Comparison of ENCODE assay signal across 39 cellular contexts in genomic region chrX:130507015-130507414, GRCh38.
"Had no signal": no experiment of that assay in that cellular context is flagged by ENCODE, and none has a peak within 500 bp of the region (broad histone marks: within the 10 kb centered on the region; RNA-seq: fewer than 3 reads in every experiment).

No MANE protein-coding gene starts in this region.

- DNase-seq: activated effector memory CD4-positive, alpha-beta T cell treated with anti-CD3 and anti-CD28 coated beads, Interleukin-2, amount 50 U/mL, for 16 hours; activated effector memory CD4-positive, alpha-beta T cell treated with Interleukin-2 at 50 U/mL for 16 hours; activated gamma-delta T cell; activated gamma-delta T cell treated with Interleukin-2 at 50 U/mL for 16 hours; activated naive CD4-positive, alpha-beta T cell; activated naive CD4-positive, alpha-beta T cell treated with anti-CD3 and anti-CD28 coated beads for 36 hours; activated naive CD4-positive, alpha-beta T cell treated with anti-CD3 and anti-CD28 coated beads, Interleukin-2, amount 10 ng/mL, durations not matched to agents 7 days and 5 days; activated naive CD4-positive, alpha-beta T cell treated with anti-CD3 and anti-CD28 coated beads, Interleukin-2, amount 50 U/mL, for 16 hours; activated naive CD4-positive, alpha-beta T cell treated with Interleukin-2 at 50 U/mL for 16 hours; activated naive CD8-positive, alpha-beta T cell treated with anti-CD3 and anti-CD28 coated beads for 36 hours; activated naive CD8-positive, alpha-beta T cell treated with anti-CD3 and anti-CD28 coated beads, Interleukin-2, amount 10 ng/mL, durations not matched to agents 7 days and 5 days; activated naive CD8-positive, alpha-beta T cell treated with anti-CD3 and anti-CD28 coated beads, Interleukin-2, amount 50 U/mL, for 24 hours; activated T-cell treated with anti-CD3 and anti-CD28 coated beads, Interleukin-2, amount 50 U/mL, for 1 hour; activated T-cell treated with anti-CD3 and anti-CD28 coated beads, Interleukin-2, amount 50 U/mL, for 24 hours; activated T-cell treated with anti-CD3 and anti-CD28 coated beads, Interleukin-2, amount 50 U/mL, for 4 hours; activated T-cell treated with anti-CD3 and anti-CD28 coated beads, Interleukin-2, amount 50 U/mL, for 48 hours; activated T-cell treated with anti-CD3 and anti-CD28 coated beads, Interleukin-2, amount 50 U/mL, for 72 hours; adrenal gland; amniotic stem cell; amygdala; anterior cingulate cortex; aorta; body of pancreas; brain microvascular endothelial cell; caudate nucleus; central memory CD4-positive, alpha-beta T cell; cerebellar nuclear complex had no signal

- H3K4me1 ChIP-seq: adrenal gland, ascending aorta, body of pancreas, breast epithelium had no signal

- H3K9me3 ChIP-seq: adrenal gland, ascending aorta, body of pancreas, breast epithelium had no signal

- H3K36me3 ChIP-seq: adrenal gland, ascending aorta, brain microvascular endothelial cell, breast epithelium, cardiac muscle cell had no signal

- H3K4me1 Mint-ChIP-seq: activated naive CD4-positive, alpha-beta T cell treated with anti-CD3 and anti-CD28 coated beads, Interleukin-2, amount 10 ng/mL, durations not matched to agents 7 days and 5 days; activated naive CD4-positive, alpha-beta T cell treated with anti-CD3 and anti-CD28 coated beads, Interleukin-2, amount 50 U/mL, for 24 hours; activated naive CD8-positive, alpha-beta T cell treated with anti-CD3 and anti-CD28 coated beads for 36 hours; activated naive CD8-positive, alpha-beta T cell treated with anti-CD3 and anti-CD28 coated beads, Interleukin-2, amount 10 ng/mL, durations not matched to agents 7 days and 5 days; activated naive CD8-positive, alpha-beta T cell treated with anti-CD3 and anti-CD28 coated beads, Interleukin-2, amount 50 U/mL, for 24 hours; activated T-helper 17 cell treated with anti-CD3 and anti-CD28 coated beads, Interleukin-2, amount 50 U/mL, for 72 hours; brain; central memory CD8-positive, alpha-beta T cell had no signal

- H3K27ac ChIP-seq: adrenal gland, ascending aorta, body of pancreas, brain microvascular endothelial cell, breast epithelium, cardiac muscle cell had no signal

- H3K4me3 Mint-ChIP-seq: activated naive CD4-positive, alpha-beta T cell treated with anti-CD3 and anti-CD28 coated beads for 36 hours; activated naive CD4-positive, alpha-beta T cell treated with anti-CD3 and anti-CD28 coated beads, Interleukin-2, amount 10 ng/mL, durations not matched to agents 7 days and 5 days; activated naive CD4-positive, alpha-beta T cell treated with anti-CD3 and anti-CD28 coated beads, Interleukin-2, amount 50 U/mL, for 24 hours; activated naive CD8-positive, alpha-beta T cell; activated naive CD8-positive, alpha-beta T cell treated with anti-CD3 and anti-CD28 coated beads for 36 hours; activated naive CD8-positive, alpha-beta T cell treated with anti-CD3 and anti-CD28 coated beads, Interleukin-2, amount 10 ng/mL, durations not matched to agents 7 days and 5 days; activated naive CD8-positive, alpha-beta T cell treated with anti-CD3 and anti-CD28 coated beads, Interleukin-2, amount 50 U/mL, for 24 hours; activated T-cell treated with anti-CD3 and anti-CD28 coated beads, Interleukin-2, amount 50 U/mL, for 24 hours; activated T-cell treated with anti-CD3 and anti-CD28 coated beads, Interleukin-2, amount 50 U/mL, for 4 hours; activated T-cell treated with anti-CD3 and anti-CD28 coated beads, Interleukin-2, amount 50 U/mL, for 72 hours; activated T-helper 1 cell treated with anti-CD3 and anti-CD28 coated beads, Interleukin-12 subunit alpha, Interleukin-12 subunit beta, Interleukin-2, Interleukin-4 antibody, amounts not matched to agents 30 ng/mL and 10 ng/mL and 1 ng/mL, durations not matched to agents 14 hours and 24 hours and 36 hours; activated T-helper 17 cell treated with anti-CD3 and anti-CD28 coated beads, Interleukin-2, amount 50 U/mL, for 72 hours; brain; central memory CD8-positive, alpha-beta T cell had no signal

- H3K27ac Mint-ChIP-seq: activated naive CD4-positive, alpha-beta T cell treated with anti-CD3 and anti-CD28 coated beads for 36 hours; activated naive CD4-positive, alpha-beta T cell treated with anti-CD3 and anti-CD28 coated beads, Interleukin-2, amount 10 ng/mL, durations not matched to agents 7 days and 5 days; activated naive CD4-positive, alpha-beta T cell treated with anti-CD3 and anti-CD28 coated beads, Interleukin-2, amount 50 U/mL, for 24 hours; activated naive CD4-positive, alpha-beta T cell treated with anti-CD3 and anti-CD28 coated beads, Interleukin-2, amount 50 U/mL, for 72 hours; activated naive CD8-positive, alpha-beta T cell; activated naive CD8-positive, alpha-beta T cell treated with anti-CD3 and anti-CD28 coated beads for 36 hours; activated naive CD8-positive, alpha-beta T cell treated with anti-CD3 and anti-CD28 coated beads, Interleukin-2, amount 10 ng/mL, durations not matched to agents 7 days and 5 days; activated naive CD8-positive, alpha-beta T cell treated with anti-CD3 and anti-CD28 coated beads, Interleukin-2, amount 50 U/mL, for 24 hours; activated T-cell treated with anti-CD3 and anti-CD28 coated beads, Interleukin-2, amount 50 U/mL, for 24 hours; activated T-cell treated with anti-CD3 and anti-CD28 coated beads, Interleukin-2, amount 50 U/mL, for 72 hours; activated T-helper 1 cell treated with anti-CD3 and anti-CD28 coated beads, Interleukin-12 subunit alpha, Interleukin-12 subunit beta, Interleukin-2, Interleukin-4 antibody, amounts not matched to agents 30 ng/mL and 10 ng/mL and 1 ng/mL, durations not matched to agents 14 hours and 24 hours and 36 hours; activated T-helper 17 cell treated with anti-CD3 and anti-CD28 coated beads, Interleukin-2, amount 50 U/mL, for 72 hours; activated T-helper 2 cell treated with anti-CD3 and anti-CD28 coated beads, Interferon-gamma antibody, Interleukin-2, Interleukin-4, amounts not matched to agents 10 μg/mL and 5 μg/mL and 100 μg/mL, durations not matched to agents 14 hours and 24 hours and 36 hours; brain had no signal

- H3K27me3 ChIP-seq: ascending aorta, brain microvascular endothelial cell, cardiac muscle cell had no signal

- H3K27me3 Mint-ChIP-seq: activated naive CD4-positive, alpha-beta T cell treated with anti-CD3 and anti-CD28 coated beads, Interleukin-2, amount 10 ng/mL, durations not matched to agents 7 days and 5 days; activated naive CD8-positive, alpha-beta T cell treated with anti-CD3 and anti-CD28 coated beads, Interleukin-2, amount 10 ng/mL, durations not matched to agents 7 days and 5 days had no signal

- FAIRE-seq: bronchial epithelial cell had no signal

- ATAC-seq: activated naive CD4-positive, alpha-beta T cell treated with anti-CD3 and anti-CD28 coated beads, Interleukin-2, amount 50 U/mL, for 72 hours; activated naive CD8-positive, alpha-beta T cell treated with anti-CD3 and anti-CD28 coated beads, Interleukin-2, amount 50 U/mL, for 24 hours; activated T-cell treated with anti-CD3 and anti-CD28 coated beads, Interleukin-2, amount 50 U/mL, for 4 hours; activated T-cell treated with anti-CD3 and anti-CD28 coated beads, Interleukin-2, amount 50 U/mL, for 72 hours; activated T-helper 17 cell treated with anti-CD3 and anti-CD28 coated beads, Interleukin-2, amount 50 U/mL, for 72 hours; body of pancreas had no signal

- H3K9me3 Mint-ChIP-seq: activated naive CD4-positive, alpha-beta T cell treated with anti-CD3 and anti-CD28 coated beads for 36 hours; activated naive CD4-positive, alpha-beta T cell treated with anti-CD3 and anti-CD28 coated beads, Interleukin-2, amount 10 ng/mL, durations not matched to agents 7 days and 5 days; activated naive CD4-positive, alpha-beta T cell treated with anti-CD3 and anti-CD28 coated beads, Interleukin-2, amount 50 U/mL, for 24 hours; activated naive CD4-positive, alpha-beta T cell treated with anti-CD3 and anti-CD28 coated beads, Interleukin-2, amount 50 U/mL, for 72 hours; activated naive CD8-positive, alpha-beta T cell treated with anti-CD3 and anti-CD28 coated beads for 36 hours; activated naive CD8-positive, alpha-beta T cell treated with anti-CD3 and anti-CD28 coated beads, Interleukin-2, amount 10 ng/mL, durations not matched to agents 7 days and 5 days; activated naive CD8-positive, alpha-beta T cell treated with anti-CD3 and anti-CD28 coated beads, Interleukin-2, amount 50 U/mL, for 24 hours; activated T-cell treated with anti-CD3 and anti-CD28 coated beads, Interleukin-2, amount 50 U/mL, for 72 hours; activated T-helper 1 cell treated with anti-CD3 and anti-CD28 coated beads, Interleukin-12 subunit alpha, Interleukin-12 subunit beta, Interleukin-2, Interleukin-4 antibody, amounts not matched to agents 30 ng/mL and 10 ng/mL and 1 ng/mL, durations not matched to agents 14 hours and 24 hours and 36 hours; activated T-helper 17 cell treated with anti-CD3 and anti-CD28 coated beads, Interleukin-2, amount 50 U/mL, for 72 hours; activated T-helper 2 cell treated with anti-CD3 and anti-CD28 coated beads, Interferon-gamma antibody, Interleukin-2, Interleukin-4, amounts not matched to agents 10 μg/mL and 5 μg/mL and 100 μg/mL, durations not matched to agents 14 hours and 24 hours and 36 hours; central memory CD8-positive, alpha-beta T cell had no signal

- H3K36me3 Mint-ChIP-seq: activated naive CD4-positive, alpha-beta T cell treated with anti-CD3 and anti-CD28 coated beads, Interleukin-2, amount 10 ng/mL, durations not matched to agents 7 days and 5 days; activated naive CD4-positive, alpha-beta T cell treated with anti-CD3 and anti-CD28 coated beads, Interleukin-2, amount 50 U/mL, for 24 hours; activated naive CD4-positive, alpha-beta T cell treated with anti-CD3 and anti-CD28 coated beads, Interleukin-2, amount 50 U/mL, for 72 hours; activated naive CD8-positive, alpha-beta T cell; activated naive CD8-positive, alpha-beta T cell treated with anti-CD3 and anti-CD28 coated beads for 36 hours; activated naive CD8-positive, alpha-beta T cell treated with anti-CD3 and anti-CD28 coated beads, Interleukin-2, amount 10 ng/mL, durations not matched to agents 7 days and 5 days; brain had no signal

- H3K4me3 ChIP-seq: adrenal gland, ascending aorta, body of pancreas, breast epithelium, cardiac muscle cell had no signal
